ENCODE assay signal across 8 cellular contexts in genomic region chr19:16198363-16198636, GRCh38. TPM values are rescaled to one million over a fixed set of nuclear protein-coding genes. Genes with fewer than 3 reads are reported as not detected.
DNase-seq lines count a peak whose midpoint lies in the region; ATAC-seq, FAIRE-seq and TF ChIP-seq lines count a peak whose summit lies in the region.

No MANE protein-coding gene starts in this region.

- no peak for TF ChIP-seq POLR2A in gastroesophageal sphincter (IDR thresholded peaks at IDR 0.05)

- H3K36me3 ChIP-seq in gastroesophageal sphincter (peaks cover 0 to 33% of the 10 kb centered on the region in 2 donors), skeletal muscle satellite cell (ENCODE audit: insufficient read depth, low read length) (peaks cover 26% of the 10 kb centered on the region)

- H3K27ac Mint-ChIP-seq in T-helper 1 cell treated with Interleukin-12 subunit alpha and Interleukin-12 subunit beta and Interleukin-4 antibody, amounts not matched to agents 30 μg/mL and 1 μg/mL, for 36 hours, result no peak overlapping the region
- H3K27ac Mint-ChIP-seq in T-cell, result peak overlapping the region; percentile 76 to 85

- FAIRE-seq in RCC 7860 (lab: Jason Lieb, UNC), result no peak

- DNase-seq in T-helper 1 cell (no peak), T-cell (no peak), midbrain (lab: John Stamatoyannopoulos, UW) (no peak), LoVo (ENCODE audit: low spot score) (no peak), RCC 7860 (ENCODE audit: low spot score) (no peak)

- H3K27me3 Mint-ChIP-seq in T-helper 1 cell treated with Interleukin-12 subunit alpha and Interleukin-12 subunit beta and Interleukin-4 antibody, amounts not matched to agents 30 μg/mL and 1 μg/mL, for 36 hours (ENCODE audit: low read depth), result no peaks in the 10 kb centered on the region
- H3K27me3 Mint-ChIP-seq in T-cell, result no peaks in the 10 kb centered on the region

- no peak for TF ChIP-seq CTCF in gastroesophageal sphincter (IDR thresholded peaks at IDR 0.05)

- TF ChIP-seq EP300 in gastroesophageal sphincter (IDR thresholded peaks at IDR 0.05), result no peak

- ATAC-seq in T-cell (replicated peaks in 1 of 4) (no peak), gastroesophageal sphincter (no peak)

- H3K4me2 ChIP-seq in skeletal muscle satellite cell (ENCODE audit: low read length), result peak overlapping the region; percentile 82

- H3K4me1 Mint-ChIP-seq in T-helper 1 cell treated with Interleukin-12 subunit alpha and Interleukin-12 subunit beta and Interleukin-4 antibody, amounts not matched to agents 30 μg/mL and 1 μg/mL, for 36 hours (ENCODE audit: low read depth), result peaks cover 38% of the 10 kb centered on the region
- H3K4me1 Mint-ChIP-seq in T-cell, result peaks cover 47 to 50% (median 48%) of the 10 kb centered on the region in 3 donors

- peak overlapping the region; percentile 12 to 93 (median 88) for H3K27ac ChIP-seq in gastroesophageal sphincter

- peaks cover 0 to 37% (median 14%) of the 10 kb centered on the region in 3 donors for H3K4me1 ChIP-seq in gastroesophageal sphincter
- H3K4me1 ChIP-seq in skeletal muscle satellite cell (ENCODE audit: control insufficient read depth, insufficient read depth, low read length), result peaks cover 41% of the 10 kb centered on the region

- H3K4me3 ChIP-seq in gastroesophageal sphincter, result peak overlapping the region; percentile 43 to 99
- peak overlapping the region; percentile 96 for H3K4me3 ChIP-seq in skeletal muscle satellite cell (ENCODE audit: low read length)

- peaks cover 30% of the 10 kb centered on the region for H3K36me3 Mint-ChIP-seq in T-helper 1 cell treated with Interleukin-12 subunit alpha and Interleukin-12 subunit beta and Interleukin-4 antibody, amounts not matched to agents 30 μg/mL and 1 μg/mL, for 36 hours (ENCODE audit: low read depth)
- peaks cover 14% of the 10 kb centered on the region for H3K36me3 Mint-ChIP-seq in T-cell

- H3K9me3 ChIP-seq in gastroesophageal sphincter (no peaks in the 10 kb centered on the region), skeletal muscle satellite cell (replicated peaks; ENCODE audit: low read length) (no peaks in the 10 kb centered on the region)

- no peaks in the 10 kb centered on the region for H3K27me3 ChIP-seq in gastroesophageal sphincter
- H3K27me3 ChIP-seq in skeletal muscle satellite cell (ENCODE audit: control insufficient read depth, insufficient read depth, low read length), result no peaks in the 10 kb centered on the region

- POLR2A ChIA-PET in T-cell (lab: Charles Lee), result interaction anchor here in 1 of 2 donors (1.2 kb wide), 1 partner anchor 13 kb away, joined by 6 read pairs; the partner anchor contains the start of gene FAM32A

- no peaks in the 10 kb centered on the region for H3K9me3 Mint-ChIP-seq in T-helper 1 cell treated with Interleukin-12 subunit alpha and Interleukin-12 subunit beta and Interleukin-4 antibody, amounts not matched to agents 30 μg/mL and 1 μg/mL, for 36 hours
- no peaks in the 10 kb centered on the region for H3K9me3 Mint-ChIP-seq in T-cell

- H3K9ac ChIP-seq in skeletal muscle satellite cell (ENCODE audit: low read depth, low read length), result peak overlapping the region; percentile 96

- H3K4me3 Mint-ChIP-seq in T-helper 1 cell treated with Interleukin-12 subunit alpha and Interleukin-12 subunit beta and Interleukin-4 antibody, amounts not matched to agents 30 μg/mL and 1 μg/mL, for 36 hours, result peak overlapping the region; percentile 75
- H3K4me3 Mint-ChIP-seq in T-cell, result peak overlapping the region; percentile 71 to 86 (median 81)

- 0% methylated on average over 4 to 15 of the region's 19 CpGs for WGBS in gastroesophageal sphincter (ENCODE audit: low coverage in 1 of 2), 2 donors

- CTCF ChIA-PET in T-cell (lab: Charles Lee), result interaction anchor here in 1 of 2 donors (1.0 to 1.7 kb wide), 3 partner anchors 10 to 184 kb away, joined by 4 to 23 read pairs (median 4); partner anchors contain the start of gene FAM32A

RNA-seq across cellular contexts. Expression of gene AP1M1, which starts 0.6 kb away (rescaled TPM):
- total RNA-seq in T-cell, result 100 to 1,000 TPM in 4 of 5 donors, 10 to 100 TPM in 1; 94.9 to 171 (median 133) TPM
- total RNA-seq in gastroesophageal sphincter, result 100 to 1,000 TPM in 2 of 4 donors, 10 to 100 TPM in 2; 62.0 to 140 (median 105) TPM
- total RNA-seq in skeletal muscle satellite cell (2012; rRNA removed), result 124 and 126 TPM in 2 replicates

RNA-seq across cellular contexts. Expression of gene FAM32A, which starts 13.1 kb away (rescaled TPM):
- total RNA-seq in T-cell, result 10 to 100 TPM; 42.1 to 60.6 (median 53.3) TPM
- 100 to 1,000 TPM in 2 of 4 donors, 10 to 100 TPM in 2; 90.1 to 126 (median 104) TPM for total RNA-seq in gastroesophageal sphincter
- 118 and 127 TPM in 2 replicates for total RNA-seq in skeletal muscle satellite cell (2012; rRNA removed)

RNA-seq across cellular contexts. Expression of gene CIB3, which starts 25.0 kb away (rescaled TPM):
- total RNA-seq in T-cell, result not detected
- total RNA-seq in gastroesophageal sphincter, result not detected
- not detected in 2 replicates for total RNA-seq in skeletal muscle satellite cell (2012; rRNA removed)

RNA-seq across cellular contexts. Expression of gene HSH2D, which starts 54.8 kb away (rescaled TPM):
- total RNA-seq in T-cell, result 10 to 100 TPM; 23.5 to 37.0 (median 28.5) TPM
- total RNA-seq in gastroesophageal sphincter, result under 1 TPM in 2 of 4 donors, not detected in 2; 0.87 to 0.94 TPM
- total RNA-seq in skeletal muscle satellite cell (2012; rRNA removed), result not detected in 2 replicates
